ENCODE assay signal across 1 cellular context in genomic region chr21:45974073-45975016, GRCh38.
TF ChIP-seq lines count a peak whose summit lies in the region.

No MANE protein-coding gene starts in this region.

TF ChIP-seq in HEK293, 187 proteins besides CTCF, POLR2A, EP300 and RAD21 (continued from another document and continues in another):
- no peak for TF ChIP-seq ZNF341 (tag by site-specific recombination; IDR thresholded peaks at IDR 0.05; ENCODE audit: low read depth)
- peak; percentile 64; the same call in 1 of the 2 replicates for TF ChIP-seq HIC1 (tag by site-specific recombination; IDR thresholded peaks at IDR 0.05)
- TF ChIP-seq ZNF544 (tag by site-specific recombination; IDR thresholded peaks at IDR 0.05): no peak
- TF ChIP-seq ZNF2 (tag by site-specific recombination; IDR thresholded peaks at IDR 0.05): peak; percentile 18; the same call in 1 of the 2 replicates
- no peak for TF ChIP-seq ZNF404 (tag by site-specific recombination; IDR thresholded peaks at IDR 0.05)
- TF ChIP-seq ZSCAN5A (tag by site-specific recombination; IDR thresholded peaks at IDR 0.05): no peak
- TF ChIP-seq GFI1B (tag by site-specific recombination; IDR thresholded peaks at IDR 0.05): no peak
- TF ChIP-seq ZNF558 (tag by site-specific recombination; IDR thresholded peaks at IDR 0.05): peak; percentile 38; the same call in 1 of the 2 replicates
- no peak for TF ChIP-seq ZNF639 (tag by site-specific recombination; IDR thresholded peaks at IDR 0.05)
- TF ChIP-seq ZNF518A (tag by site-specific recombination; conservative IDR thresholded peaks at IDR 0.05; ENCODE audit: low read depth): no peak
- no peak for TF ChIP-seq TCF7L2 (IDR thresholded peaks at IDR 0.05; ENCODE audit: borderline replicate concordance, low read depth, low read length)
- no peak for TF ChIP-seq TRIM28 (IDR thresholded peaks at IDR 0.05; ENCODE audit: borderline replicate concordance, low read length)
- no peak for TF ChIP-seq ZNF394 (tag by site-specific recombination; IDR thresholded peaks at IDR 0.05; ENCODE audit: borderline replicate concordance)
- TF ChIP-seq ZNF596 (tag by site-specific recombination; IDR thresholded peaks at IDR 0.05): no peak
- no peak for TF ChIP-seq PRDM2 (tag by site-specific recombination; IDR thresholded peaks at IDR 0.05; ENCODE audit: borderline replicate concordance)
- TF ChIP-seq ZFP41 (tag by site-specific recombination; IDR thresholded peaks at IDR 0.05; ENCODE audit: borderline replicate concordance): no peak
- no peak for TF ChIP-seq ZNF214 (tag by site-specific recombination; IDR thresholded peaks at IDR 0.05; ENCODE audit: borderline replicate concordance)
- no peak for TF ChIP-seq ZNF549 (tag by site-specific recombination; IDR thresholded peaks at IDR 0.05)
- TF ChIP-seq ZNF560 (tag by site-specific recombination; IDR thresholded peaks at IDR 0.05; ENCODE audit: borderline replicate concordance): no peak
- peak; percentile 59 for TF ChIP-seq ZBTB48 (tag by site-specific recombination; IDR thresholded peaks at IDR 0.05)
- no peak for TF ChIP-seq ZNF148 (tag by site-specific recombination; IDR thresholded peaks at IDR 0.05; ENCODE audit: borderline replicate concordance)
- no peak for TF ChIP-seq ZNF311 (tag by site-specific recombination; IDR thresholded peaks at IDR 0.05; ENCODE audit: borderline replicate concordance)
- TF ChIP-seq ZSCAN4 (tag by site-specific recombination; IDR thresholded peaks at IDR 0.05): no peak
- TF ChIP-seq ZFP37 (tag by site-specific recombination; IDR thresholded peaks at IDR 0.05): no peak
- no peak for TF ChIP-seq ZNF416 (tag by site-specific recombination; IDR thresholded peaks at IDR 0.05)
- no peak for TF ChIP-seq BCL11B (tag by site-specific recombination; IDR thresholded peaks at IDR 0.05; ENCODE audit: low read depth)
- no peak for TF ChIP-seq ZNF426 (tag by site-specific recombination; IDR thresholded peaks at IDR 0.05)
- TF ChIP-seq MZF1 (tag by site-specific recombination; IDR thresholded peaks at IDR 0.05; ENCODE audit: borderline replicate concordance): no peak
- no peak for TF ChIP-seq ZNF785 (tag by site-specific recombination; IDR thresholded peaks at IDR 0.05)
- no peak for TF ChIP-seq ZNF221 (tag by site-specific recombination; IDR thresholded peaks at IDR 0.05; ENCODE audit: borderline replicate concordance)
- no peak for TF ChIP-seq ZNF654 (tag by site-specific recombination; IDR thresholded peaks at IDR 0.05; ENCODE audit: low read depth)
- no peak for TF ChIP-seq ZNF350 (tag by site-specific recombination; IDR thresholded peaks at IDR 0.05)
- TF ChIP-seq ZNF561 (tag by site-specific recombination; IDR thresholded peaks at IDR 0.05; ENCODE audit: borderline replicate concordance): no peak
- no peak for TF ChIP-seq ZNF658 (tag by site-specific recombination; IDR thresholded peaks at IDR 0.05)
- peak; percentile 71 for TF ChIP-seq KLF17 (tag by site-specific recombination; IDR thresholded peaks at IDR 0.05)
- TF ChIP-seq ZNF513 (tag by site-specific recombination; IDR thresholded peaks at IDR 0.05): no peak
